28 cellular contexts compared by ENCODE assay signal in the genomic region with DNA sequence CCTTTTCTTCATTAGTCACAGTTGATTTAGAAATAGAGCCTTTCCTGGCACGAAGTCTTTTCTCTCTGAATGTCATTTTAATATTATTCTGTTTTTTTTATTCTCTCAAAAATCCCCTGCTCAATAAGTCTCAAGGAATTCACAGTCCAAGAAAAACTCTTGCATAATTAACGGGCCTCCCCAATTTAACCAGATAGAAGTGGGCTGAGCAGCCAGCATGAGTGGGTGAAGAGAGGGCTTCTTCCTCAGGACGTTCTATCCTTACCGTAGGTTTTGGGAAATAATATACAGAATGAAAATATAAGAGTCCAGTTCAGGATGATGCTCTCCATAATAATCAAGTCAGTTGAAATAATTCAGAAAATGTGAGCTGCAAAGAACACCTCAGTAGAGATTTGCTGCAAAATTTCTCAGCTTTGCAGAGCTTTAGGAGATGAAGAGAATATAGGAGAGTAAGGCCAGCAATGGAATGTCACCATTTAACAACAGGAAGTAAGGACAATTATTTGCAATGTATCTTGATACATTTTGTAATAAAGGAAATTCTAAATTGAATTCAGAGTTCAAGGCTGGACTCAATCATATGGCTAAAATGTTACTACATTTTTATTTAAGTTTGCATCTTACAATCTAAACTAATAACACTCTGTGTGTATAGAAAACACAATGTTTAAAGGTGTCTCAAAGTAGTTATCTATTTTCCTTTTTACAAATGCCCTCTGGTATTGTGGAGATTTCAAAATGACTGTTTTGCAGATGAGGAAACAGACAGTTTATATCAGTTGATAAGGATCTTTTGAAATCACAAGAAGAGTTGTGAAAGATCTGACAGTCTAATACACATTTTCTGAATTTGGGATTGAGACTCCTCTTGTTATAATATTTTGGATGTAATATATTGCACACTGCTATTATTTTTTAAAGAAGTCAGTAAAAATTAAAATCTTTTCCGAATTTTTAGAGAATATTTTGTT.
"Had no signal": no experiment of that assay in that cellular context is flagged by ENCODE, and none has a peak within 500 bp of the region (broad histone marks: within the 10 kb centered on the region; RNA-seq: fewer than 3 reads in every experiment).

No MANE protein-coding gene starts in this region.

- H3K36me3 ChIP-seq: breast epithelium, colonic mucosa, esophagus squamous epithelium, gastroesophageal sphincter, thoracic aorta, vagina had no signal

- H3K4me3 ChIP-seq: breast epithelium, colonic mucosa, dorsolateral prefrontal cortex, esophagus squamous epithelium, gastroesophageal sphincter, thoracic aorta, vagina had no signal

- DNase-seq: activated B cell treated with CpG ODN at 0.5 μM for 24 hours; activated CD4-positive, alpha-beta T cell treated with anti-CD3 and anti-CD28 coated beads for 36 hours; activated CD4-positive, alpha-beta T cell treated with anti-CD3 and anti-CD28 coated beads, Interleukin-2, amount 50 U/mL, for 4 hours; activated CD8-positive, alpha-beta memory T cell treated with anti-CD3 and anti-CD28 coated beads, Interleukin-2, amount 50 U/mL, for 48 hours; activated naive CD4-positive, alpha-beta T cell; activated naive CD8-positive, alpha-beta T cell treated with anti-CD3 and anti-CD28 coated beads for 36 hours; activated T-cell treated with anti-CD3 and anti-CD28 coated beads, Interleukin-2, amount 50 U/mL, for 4 hours; amniotic stem cell; colonic mucosa; dorsolateral prefrontal cortex; esophagus squamous epithelium; head of caudate nucleus; hypothalamus; left ventricle myocardium superior; mammary epithelial cell; midbrain; natural killer cell; retina; stimulated activated CD4-positive, alpha-beta T cell treated with anti-CD3 and anti-CD28 coated beads, Interleukin-4, amount 100 ng/mL, for 1 hour; stimulated activated naive CD4-positive, alpha-beta T cell had no signal

- H3K27me3 Mint-ChIP-seq: activated B cell treated with CpG ODN at 0.5 μM for 24 hours; activated CD4-positive, alpha-beta T cell treated with anti-CD3 and anti-CD28 coated beads for 36 hours; activated naive CD8-positive, alpha-beta T cell treated with anti-CD3 and anti-CD28 coated beads for 36 hours; central memory CD8-positive, alpha-beta T cell; progenitor cell of endocrine pancreas; type B pancreatic cell had no signal

- H3K27me3 ChIP-seq: breast epithelium, colonic mucosa, dorsolateral prefrontal cortex, esophagus squamous epithelium, gastroesophageal sphincter, vagina had no signal

- H3K4me3 Mint-ChIP-seq: activated B cell treated with CpG ODN at 0.5 μM for 24 hours; activated CD4-positive, alpha-beta T cell treated with anti-CD3 and anti-CD28 coated beads for 36 hours; activated naive CD8-positive, alpha-beta T cell treated with anti-CD3 and anti-CD28 coated beads for 36 hours; activated T-cell treated with anti-CD3 and anti-CD28 coated beads, Interleukin-2, amount 50 U/mL, for 4 hours; central memory CD8-positive, alpha-beta T cell; natural killer cell; type B pancreatic cell had no signal

- H3K4me1 Mint-ChIP-seq: activated B cell treated with CpG ODN at 0.5 μM for 24 hours; activated CD4-positive, alpha-beta T cell treated with anti-CD3 and anti-CD28 coated beads for 36 hours; activated naive CD8-positive, alpha-beta T cell treated with anti-CD3 and anti-CD28 coated beads for 36 hours; central memory CD8-positive, alpha-beta T cell; natural killer cell had no signal

- H3K27ac ChIP-seq: breast epithelium, colonic mucosa, dorsolateral prefrontal cortex, esophagus squamous epithelium, gastroesophageal sphincter, thoracic aorta, vagina had no signal

- H3K36me3 Mint-ChIP-seq: activated naive CD8-positive, alpha-beta T cell treated with anti-CD3 and anti-CD28 coated beads for 36 hours; type B pancreatic cell had no signal

- H3K9me3 ChIP-seq: breast epithelium, esophagus squamous epithelium, gastroesophageal sphincter, thoracic aorta, vagina had no signal

- H3K4me1 ChIP-seq: breast epithelium, colonic mucosa, esophagus squamous epithelium, gastroesophageal sphincter, vagina had no signal

- H3K27ac Mint-ChIP-seq: activated B cell treated with CpG ODN at 0.5 μM for 24 hours; activated CD4-positive, alpha-beta T cell treated with anti-CD3 and anti-CD28 coated beads for 36 hours; activated naive CD8-positive, alpha-beta T cell treated with anti-CD3 and anti-CD28 coated beads for 36 hours; activated T-helper 2 cell treated with anti-CD3 and anti-CD28 coated beads, Interferon-gamma antibody, Interleukin-2, Interleukin-4, amounts not matched to agents 10 μg/mL and 5 μg/mL and 100 μg/mL, durations not matched to agents 14 hours and 24 hours and 36 hours; natural killer cell; progenitor cell of endocrine pancreas; type B pancreatic cell had no signal
